In genomic region chr2:38138996-38139395, GRCh38 we compare ENCODE assay signal across 26 cellular contexts.
"Had no signal": no experiment of that assay in that cellular context is flagged by ENCODE, and none has a peak within 500 bp of the region (broad histone marks: within the 10 kb centered on the region; RNA-seq: fewer than 3 reads in every experiment).

No MANE protein-coding gene starts in this region.

- H3K9me3 ChIP-seq: left lung, lower lobe of right lung, neutrophil, suprapubic skin, thoracic aorta, upper lobe of right lung had no signal

- H3K4me3 ChIP-seq: left lung, lower lobe of right lung, neural progenitor cell, spleen, suprapubic skin, thoracic aorta, tibial artery, upper lobe of right lung had no signal

- H3K27ac ChIP-seq: left lung, lower lobe of right lung, neural progenitor cell, neutrophil, parathyroid adenoma, spleen, suprapubic skin, thoracic aorta, tibial artery, upper lobe of right lung had no signal

- DNase-seq: hippocampal formation; kidney glomerular epithelial cell; left cardiac atrium; left lung; lower lobe of right lung; mammary epithelial cell; mesenchymal stem cell; naive B cell; natural killer cell; nephron progenitor cell; occipital lobe; retina; right cardiac atrium; small intestine; spleen; stimulated activated CD4-positive, alpha-beta T cell treated with anti-CD3 and anti-CD28 coated beads, Interleukin-4, amount 100 ng/mL, for 24 hours; stimulated activated naive CD4-positive, alpha-beta T cell; tibial artery; trophoblast cell; upper lobe of right lung had no signal

- ATAC-seq: left cardiac atrium; left lung; lower lobe of right lung; natural killer cell; right cardiac atrium; stimulated activated effector memory CD8-positive, alpha-beta T cell treated with anti-CD3 and anti-CD28 coated beads, Interleukin-12 subunit alpha, Interleukin-12 subunit beta, amount 100 ng/mL, for 72 hours; upper lobe of right lung had no signal

- H3K4me1 ChIP-seq: lower lobe of right lung, neural progenitor cell, parathyroid adenoma, suprapubic skin, tibial artery, upper lobe of right lung had no signal

- H3K36me3 ChIP-seq: lower lobe of right lung, neural progenitor cell, neutrophil, spleen, suprapubic skin, thoracic aorta, tibial artery, upper lobe of right lung had no signal

- H3K27me3 ChIP-seq: left lung, neural progenitor cell, neutrophil, spleen, suprapubic skin, tibial artery, upper lobe of right lung had no signal
